2 cellular contexts compared by ENCODE assay signal in genomic region chr15:78795043-78795442, GRCh38.
TF ChIP-seq lines count a peak whose summit lies in the region.

No MANE protein-coding gene starts in this region.

TF ChIP-seq in HEK293, 187 proteins besides CTCF, POLR2A, EP300 and RAD21:
- TF ChIP-seq REST (tag by site-specific recombination; IDR thresholded peaks at IDR 0.05) (peak; percentile 82), ZNF335 (tag by site-specific recombination; conservative IDR thresholded peaks at IDR 0.05) (no peak)

TF ChIP-seq in GM12878, 131 proteins besides CTCF, POLR2A, EP300 and RAD21:
- TF ChIP-seq GABPA (IDR thresholded peaks at IDR 0.05; ENCODE audit: low read depth) (no peak), RBBP5 (conservative IDR thresholded peaks at IDR 0.05) (no peak), ZNF24 (IDR thresholded peaks at IDR 0.05) (no peak), REST (IDR thresholded peaks at IDR 0.05; ENCODE audit: low read depth, low read length) (peak; percentile 48; the same call in 1 of the 2 replicates)
